1 cellular context compared by ENCODE assay signal in the genomic region with DNA sequence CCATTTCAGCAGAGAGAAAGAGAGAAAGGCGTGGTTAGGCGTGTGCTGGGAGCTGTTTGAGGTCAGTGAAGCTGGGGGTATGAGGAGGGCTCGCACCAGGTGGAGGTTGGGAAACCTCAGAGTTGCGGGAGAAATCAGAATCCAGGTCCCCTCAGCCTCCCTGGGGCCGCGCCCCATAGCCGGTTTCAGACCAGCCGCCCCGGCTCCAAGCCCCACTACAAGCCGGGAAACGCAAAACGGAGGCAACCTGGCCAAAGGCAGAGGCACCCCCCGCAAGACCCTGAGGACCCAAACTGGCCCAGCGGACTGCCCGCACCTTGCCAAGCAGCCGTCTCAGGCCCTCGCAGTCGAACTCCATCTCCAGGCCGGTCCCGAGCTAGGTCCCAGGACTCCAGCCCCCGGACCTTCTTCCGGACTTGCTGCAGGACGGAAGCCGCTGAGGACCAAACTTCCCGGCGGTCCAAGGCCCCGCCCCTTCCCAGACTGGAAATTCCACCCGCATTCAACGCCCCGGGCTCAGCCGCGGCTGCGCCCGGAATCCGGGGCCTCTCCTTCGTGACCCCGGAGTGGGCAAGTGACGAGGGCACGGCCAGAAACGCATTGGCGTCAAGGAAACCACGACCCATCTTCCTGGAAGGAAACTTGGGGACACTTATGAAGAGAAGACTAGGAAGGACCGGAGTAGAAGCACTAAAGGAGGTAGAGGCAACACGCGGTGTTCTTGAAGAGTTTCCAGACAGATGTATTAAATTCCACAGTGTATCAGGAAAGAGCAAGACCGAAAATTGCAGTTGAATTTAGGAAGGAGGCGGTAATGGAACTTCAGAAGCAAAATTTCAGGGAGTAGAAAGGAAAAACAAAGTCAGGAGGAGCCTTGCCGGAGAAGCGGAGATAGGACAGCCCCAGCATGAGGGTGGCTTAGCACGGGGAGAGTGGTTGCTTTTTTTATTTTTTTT.
A peak's percentile ranks its signal among the peaks of the same experiment; 100 is the strongest.
TF ChIP-seq lines count a peak whose summit lies in the region.

TSS of gene UEVLD (minus strand) at position 438 of the 956 bp plus-strand sequence. CDS start at position 358, 80 bp downstream.

TF ChIP-seq in WTC11, 78 proteins besides CTCF, POLR2A, EP300 and RAD21 (continued from another document):
- no peak for TF ChIP-seq AFF4 (CRISPR knock-in tag; IDR thresholded peaks at IDR 0.05; ENCODE audit: borderline replicate concordance)
- no peak for TF ChIP-seq EMX1 (CRISPR knock-in tag; IDR thresholded peaks at IDR 0.05)
- TF ChIP-seq ZNF232 (CRISPR knock-in tag; IDR thresholded peaks at IDR 0.05): 0 out of 2 replicates have a peak, but pooled peaks have one; percentile 71
- TF ChIP-seq ZNF138 (CRISPR knock-in tag; conservative IDR thresholded peaks at IDR 0.05): no peak
- no peak for TF ChIP-seq ZNF121 (CRISPR knock-in tag; IDR thresholded peaks at IDR 0.05)
